20 cellular contexts compared by ENCODE assay signal in genomic region chr6:32602403-32602802, GRCh38. TPM values are rescaled to one million over a fixed set of nuclear protein-coding genes. Genes with fewer than 3 reads are reported as not detected.
"Had no signal": no experiment of that assay in that cellular context is flagged by ENCODE, and none has a peak within 500 bp of the region (broad histone marks: within the 10 kb centered on the region; RNA-seq: fewer than 3 reads in every experiment).

No MANE protein-coding gene starts in this region.

- H3K9me3 Mint-ChIP-seq: activated naive CD4-positive, alpha-beta T cell treated with anti-CD3 and anti-CD28 coated beads, Interleukin-2, amount 50 U/mL, for 24 hours; activated T-cell treated with anti-CD3 and anti-CD28 coated beads, Interleukin-2, amount 50 U/mL, for 4 hours; type B pancreatic cell had no signal

- H3K4me1 Mint-ChIP-seq: brain, nephron had no signal

- ATAC-seq: activated CD4-positive, CD25-positive, alpha-beta regulatory T cell treated with anti-CD3 and anti-CD28 coated beads, Interleukin-2, amount 50 U/mL, for 24 hours; activated T-cell treated with anti-CD3 and anti-CD28 coated beads, Interleukin-2, amount 50 U/mL, for 4 hours; left lobe of liver; stimulated activated naive CD8-positive, alpha-beta T cell treated with anti-CD3 and anti-CD28 coated beads, Interleukin-15, Interleukin-2, amounts not matched to agents 100 U/mL and 50 U/mL, for 24 hours had no signal

- H3K36me3 ChIP-seq: colonic mucosa, esophagus muscularis mucosa had no signal

- H3K27ac ChIP-seq: colonic mucosa had no signal

- H3K27me3 ChIP-seq: colonic mucosa, esophagus muscularis mucosa had no signal

- H3K9me3 ChIP-seq: colonic mucosa, esophagus muscularis mucosa had no signal

- H3K36me3 Mint-ChIP-seq: brain, type B pancreatic cell had no signal

- H3K4me3 ChIP-seq: colonic mucosa, esophagus muscularis mucosa had no signal

- DNase-seq: activated CD4-positive, alpha-beta T cell treated with anti-CD3 and anti-CD28 coated beads, Interleukin-2, amount 50 U/mL, for 4 hours; activated effector memory CD4-positive, alpha-beta T cell treated with Interleukin-2 at 50 U/mL for 16 hours; activated T-cell treated with anti-CD3 and anti-CD28 coated beads, Interleukin-2, amount 50 U/mL, for 4 hours; central memory CD4-positive, alpha-beta T cell; colonic mucosa; hippocampal formation; nucleus accumbens; posterior cingulate gyrus; stimulated activated CD4-positive, alpha-beta T cell treated with anti-CD3 and anti-CD28 coated beads, Interleukin-15, amount 100 ng/mL, for 24 hours; stimulated activated CD4-positive, alpha-beta T cell treated with anti-CD3 and anti-CD28 coated beads, Interleukin-4, amount 100 ng/mL, for 24 hours; stimulated activated naive CD8-positive, alpha-beta T cell treated with anti-CD3 and anti-CD28 coated beads, Interleukin-15, Interleukin-2, amounts not matched to agents 100 U/mL and 50 U/mL, for 24 hours; T-helper 9 cell had no signal

- H3K27ac Mint-ChIP-seq: activated naive CD4-positive, alpha-beta T cell treated with anti-CD3 and anti-CD28 coated beads, Interleukin-2, amount 50 U/mL, for 24 hours; brain; nephron; type B pancreatic cell had no signal

- H3K4me1 ChIP-seq: colonic mucosa, esophagus muscularis mucosa had no signal

- H3K27me3 Mint-ChIP-seq: activated naive CD4-positive, alpha-beta T cell treated with anti-CD3 and anti-CD28 coated beads, Interleukin-2, amount 50 U/mL, for 24 hours; brain; type B pancreatic cell had no signal

- H3K4me3 Mint-ChIP-seq: activated naive CD4-positive, alpha-beta T cell treated with anti-CD3 and anti-CD28 coated beads, Interleukin-2, amount 50 U/mL, for 24 hours; activated T-cell treated with anti-CD3 and anti-CD28 coated beads, Interleukin-2, amount 50 U/mL, for 4 hours; brain; nephron; type B pancreatic cell had no signal

RNA-seq across cellular contexts. Expression of gene HLA-DQA1, which starts 34.8 kb away (rescaled TPM):
- polyA plus RNA-seq: keratinocyte had no signal
